In the genomic region with DNA sequence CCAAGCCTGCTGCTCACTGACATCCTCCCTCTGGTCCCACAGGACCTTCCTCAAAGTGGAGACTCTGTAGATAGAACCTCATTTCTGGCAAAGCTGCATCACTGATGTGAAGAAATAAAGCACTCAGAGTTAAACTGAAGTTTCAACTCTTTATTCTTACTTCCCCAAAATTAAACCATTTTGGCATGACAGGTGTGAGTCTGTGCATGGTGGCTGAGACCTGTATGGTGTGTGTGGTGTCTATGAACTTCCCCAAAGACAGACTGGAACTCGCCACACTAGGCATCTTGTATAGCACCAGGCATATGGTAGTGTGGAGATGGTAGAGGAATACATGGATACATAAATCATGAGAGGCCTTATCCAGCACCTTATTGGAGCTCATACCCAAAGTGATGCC, we compare ENCODE assay signal across 13 cellular contexts. TPM values are rescaled to one million over a fixed set of nuclear protein-coding genes. Genes with fewer than 3 reads are reported as not detected.
DNase-seq lines count a peak whose midpoint lies in the region; ATAC-seq and TF ChIP-seq lines count a peak whose summit lies in the region.
"Had no signal": no experiment of that assay in that cellular context is flagged by ENCODE, and none has a peak within 500 bp of the region (broad histone marks: within the 10 kb centered on the region; RNA-seq: fewer than 3 reads in every experiment).

No MANE protein-coding gene starts in this region.

- H3K27me3 ChIP-seq in spleen (replicated peaks in 1 of 7): no peaks in the 10 kb centered on the region
- H3K27me3 ChIP-seq: neural progenitor cell had no signal

- H3K4me1 Mint-ChIP-seq in activated naive CD4-positive, alpha-beta T cell treated with anti-CD3 and anti-CD28 coated beads, Interleukin-2, amount 10 ng/mL, durations not matched to agents 7 days and 5 days: no peaks in the 10 kb centered on the region
- H3K4me1 Mint-ChIP-seq: CD4-positive, CD25-positive, alpha-beta regulatory T cell; neural progenitor cell had no signal

- H3K27ac ChIP-seq in spleen: peak overlapping the region in 5 of 8 donors; percentile 7 to 62 (median 53)
- H3K27ac ChIP-seq: neural progenitor cell had no signal

- DNase-seq in spleen (no peak), NCI-H1930 (lab: John Stamatoyannopoulos, UW) (no peak), middle frontal gyrus (ENCODE audit: extremely low spot score, low spot score) (no peak)
- DNase-seq in activated naive CD4-positive, alpha-beta T cell treated with anti-CD3 and anti-CD28 coated beads, Interleukin-2, amount 10 ng/mL, durations not matched to agents 7 days and 5 days: no peak
- DNase-seq: activated CD4-positive, CD25-positive, alpha-beta regulatory T cell; activated T-cell treated with anti-CD3 and anti-CD28 coated beads for 4 hours; CD4-positive, CD25-positive, alpha-beta regulatory T cell; MM.1S had no signal

- no peak overlapping the region for H3K27ac Mint-ChIP-seq in activated naive CD4-positive, alpha-beta T cell treated with anti-CD3 and anti-CD28 coated beads, Interleukin-2, amount 10 ng/mL, durations not matched to agents 7 days and 5 days
- H3K27ac Mint-ChIP-seq: CD4-positive, CD25-positive, alpha-beta regulatory T cell; dendritic cell treated with granulocyte-macrophage colony-stimulating factor and Interleukin-4, amounts not matched to agents 40 ng/mL and 50 ng/mL, for 4 days; neural progenitor cell had no signal

- no peak overlapping the region for H3K4me3 ChIP-seq in spleen
- H3K4me3 ChIP-seq: neural progenitor cell had no signal

- peaks cover 4% of the 10 kb centered on the region for H3K9me3 Mint-ChIP-seq in activated naive CD4-positive, alpha-beta T cell treated with anti-CD3 and anti-CD28 coated beads, Interleukin-2, amount 10 ng/mL, durations not matched to agents 7 days and 5 days

- no peaks in the 10 kb centered on the region for H3K36me3 Mint-ChIP-seq in activated naive CD4-positive, alpha-beta T cell treated with anti-CD3 and anti-CD28 coated beads, Interleukin-2, amount 10 ng/mL, durations not matched to agents 7 days and 5 days
- H3K36me3 Mint-ChIP-seq: CD4-positive, CD25-positive, alpha-beta regulatory T cell; neural progenitor cell had no signal

- intact Hi-C loops in spleen (cut with DNase I; ENCODE audit: low total_unique reads): no loop called here

- H3K4me1 ChIP-seq in spleen: peaks cover 0 to 22% (median 3%) of the 10 kb centered on the region in 6 donors
- H3K4me1 ChIP-seq: neural progenitor cell had no signal

- ATAC-seq in GM18907 (IDR thresholded peaks at IDR 0.05; ENCODE audit: unreplicated experiment): peak; percentile 48
- ATAC-seq in GM21576 (IDR thresholded peaks at IDR 0.05; ENCODE audit: unreplicated experiment): peak; percentile 68
- peak; percentile 50 for ATAC-seq in HG03342 (IDR thresholded peaks at IDR 0.05; ENCODE audit: unreplicated experiment)

- peaks cover 5% of the 10 kb centered on the region for H3K27me3 Mint-ChIP-seq in activated naive CD4-positive, alpha-beta T cell treated with anti-CD3 and anti-CD28 coated beads, Interleukin-2, amount 10 ng/mL, durations not matched to agents 7 days and 5 days
- H3K27me3 Mint-ChIP-seq: CD4-positive, CD25-positive, alpha-beta regulatory T cell; dendritic cell treated with granulocyte-macrophage colony-stimulating factor and Interleukin-4, amounts not matched to agents 40 ng/mL and 50 ng/mL, for 4 days had no signal

- TF ChIP-seq POLR2A in spleen (IDR thresholded peaks at IDR 0.05): no peak

- H3K36me3 ChIP-seq in spleen: no peaks in the 10 kb centered on the region
- H3K36me3 ChIP-seq: neural progenitor cell had no signal

- peaks cover 0 to 21% (median 12%) of the 10 kb centered on the region in 8 donors for H3K9me3 ChIP-seq in spleen

- CTCF ChIA-PET in activated naive CD4-positive, alpha-beta T cell treated with anti-CD3 and anti-CD28 coated beads, Interleukin-2, amount 10 ng/mL, durations not matched to agents 7 days and 5 days (lab: Charles Lee): no interaction called here

- no peak for TF ChIP-seq CTCF in spleen (IDR thresholded peaks at IDR 0.05 in 8 of 11, conservative IDR thresholded peaks at IDR 0.05 in 3 of 11)

- WGBS in spleen, 5 donors: 64 to 89% (median 73%) methylated on average over 1 of the region's 1 CpG

- no peak overlapping the region for H3K4me3 Mint-ChIP-seq in activated naive CD4-positive, alpha-beta T cell treated with anti-CD3 and anti-CD28 coated beads, Interleukin-2, amount 10 ng/mL, durations not matched to agents 7 days and 5 days
- H3K4me3 Mint-ChIP-seq: CD4-positive, CD25-positive, alpha-beta regulatory T cell; dendritic cell treated with granulocyte-macrophage colony-stimulating factor and Interleukin-4, amounts not matched to agents 40 ng/mL and 50 ng/mL, for 4 days; neural progenitor cell had no signal

RNA-seq across cellular contexts. Expression of gene WDFY4, which starts 6.6 kb away (rescaled TPM):
- total RNA-seq in spleen: 100 to 1,000 TPM in 3 of 7 donors, 10 to 100 TPM in 4; 72.1 to 120 (median 96.8) TPM
- 10 to 100 TPM; 31.7 to 49.7 (median 39.0) TPM for polyA plus RNA-seq in spleen
